Comparison of ENCODE assay signal across 1 cellular context in the genomic region with DNA sequence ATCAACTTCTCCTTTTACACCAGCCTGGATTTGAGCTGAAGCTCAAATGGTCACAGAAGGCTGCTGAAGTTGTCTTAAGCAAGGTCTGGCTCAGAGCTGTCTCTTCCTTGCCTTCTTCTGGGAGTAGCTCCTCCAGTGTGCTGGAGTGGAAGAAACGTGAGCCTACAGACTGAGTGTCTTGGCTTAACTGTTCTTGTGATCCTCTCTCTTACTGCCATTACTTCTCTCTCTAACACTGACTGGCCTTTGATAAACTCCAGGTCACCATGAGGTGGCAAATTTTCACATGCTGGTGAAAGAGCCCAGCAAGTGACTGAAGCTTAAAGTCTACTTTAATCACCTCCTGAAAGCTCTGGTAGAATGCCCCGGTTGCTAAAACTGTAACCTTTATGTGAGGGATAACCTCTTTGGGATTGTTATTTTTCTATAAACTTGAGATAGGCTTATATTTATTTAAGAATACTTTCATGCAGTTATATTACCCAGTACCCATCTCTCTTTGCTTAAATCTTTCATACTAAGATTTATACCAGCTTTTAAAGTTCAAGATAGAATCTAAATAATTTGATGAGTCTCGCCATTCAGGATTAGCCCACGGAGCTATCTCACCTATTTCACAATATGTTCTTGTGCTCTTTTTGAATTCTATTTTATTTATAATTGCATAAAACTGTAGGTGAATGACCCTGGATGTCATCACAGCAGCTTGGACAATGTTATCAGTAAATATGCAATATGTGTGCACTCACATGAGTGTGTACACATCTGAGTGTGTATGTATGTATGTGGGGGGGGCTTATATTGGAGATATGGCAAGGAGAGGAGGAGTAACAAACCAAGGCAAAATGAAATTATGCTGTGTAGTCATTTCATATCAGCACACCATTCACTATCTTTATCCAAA.
TF ChIP-seq lines count a peak whose summit lies in the region.

No MANE protein-coding gene starts in this region.

TF ChIP-seq in H1, 55 proteins besides CTCF, POLR2A, EP300 and RAD21:
- TF ChIP-seq, protein P1, sequence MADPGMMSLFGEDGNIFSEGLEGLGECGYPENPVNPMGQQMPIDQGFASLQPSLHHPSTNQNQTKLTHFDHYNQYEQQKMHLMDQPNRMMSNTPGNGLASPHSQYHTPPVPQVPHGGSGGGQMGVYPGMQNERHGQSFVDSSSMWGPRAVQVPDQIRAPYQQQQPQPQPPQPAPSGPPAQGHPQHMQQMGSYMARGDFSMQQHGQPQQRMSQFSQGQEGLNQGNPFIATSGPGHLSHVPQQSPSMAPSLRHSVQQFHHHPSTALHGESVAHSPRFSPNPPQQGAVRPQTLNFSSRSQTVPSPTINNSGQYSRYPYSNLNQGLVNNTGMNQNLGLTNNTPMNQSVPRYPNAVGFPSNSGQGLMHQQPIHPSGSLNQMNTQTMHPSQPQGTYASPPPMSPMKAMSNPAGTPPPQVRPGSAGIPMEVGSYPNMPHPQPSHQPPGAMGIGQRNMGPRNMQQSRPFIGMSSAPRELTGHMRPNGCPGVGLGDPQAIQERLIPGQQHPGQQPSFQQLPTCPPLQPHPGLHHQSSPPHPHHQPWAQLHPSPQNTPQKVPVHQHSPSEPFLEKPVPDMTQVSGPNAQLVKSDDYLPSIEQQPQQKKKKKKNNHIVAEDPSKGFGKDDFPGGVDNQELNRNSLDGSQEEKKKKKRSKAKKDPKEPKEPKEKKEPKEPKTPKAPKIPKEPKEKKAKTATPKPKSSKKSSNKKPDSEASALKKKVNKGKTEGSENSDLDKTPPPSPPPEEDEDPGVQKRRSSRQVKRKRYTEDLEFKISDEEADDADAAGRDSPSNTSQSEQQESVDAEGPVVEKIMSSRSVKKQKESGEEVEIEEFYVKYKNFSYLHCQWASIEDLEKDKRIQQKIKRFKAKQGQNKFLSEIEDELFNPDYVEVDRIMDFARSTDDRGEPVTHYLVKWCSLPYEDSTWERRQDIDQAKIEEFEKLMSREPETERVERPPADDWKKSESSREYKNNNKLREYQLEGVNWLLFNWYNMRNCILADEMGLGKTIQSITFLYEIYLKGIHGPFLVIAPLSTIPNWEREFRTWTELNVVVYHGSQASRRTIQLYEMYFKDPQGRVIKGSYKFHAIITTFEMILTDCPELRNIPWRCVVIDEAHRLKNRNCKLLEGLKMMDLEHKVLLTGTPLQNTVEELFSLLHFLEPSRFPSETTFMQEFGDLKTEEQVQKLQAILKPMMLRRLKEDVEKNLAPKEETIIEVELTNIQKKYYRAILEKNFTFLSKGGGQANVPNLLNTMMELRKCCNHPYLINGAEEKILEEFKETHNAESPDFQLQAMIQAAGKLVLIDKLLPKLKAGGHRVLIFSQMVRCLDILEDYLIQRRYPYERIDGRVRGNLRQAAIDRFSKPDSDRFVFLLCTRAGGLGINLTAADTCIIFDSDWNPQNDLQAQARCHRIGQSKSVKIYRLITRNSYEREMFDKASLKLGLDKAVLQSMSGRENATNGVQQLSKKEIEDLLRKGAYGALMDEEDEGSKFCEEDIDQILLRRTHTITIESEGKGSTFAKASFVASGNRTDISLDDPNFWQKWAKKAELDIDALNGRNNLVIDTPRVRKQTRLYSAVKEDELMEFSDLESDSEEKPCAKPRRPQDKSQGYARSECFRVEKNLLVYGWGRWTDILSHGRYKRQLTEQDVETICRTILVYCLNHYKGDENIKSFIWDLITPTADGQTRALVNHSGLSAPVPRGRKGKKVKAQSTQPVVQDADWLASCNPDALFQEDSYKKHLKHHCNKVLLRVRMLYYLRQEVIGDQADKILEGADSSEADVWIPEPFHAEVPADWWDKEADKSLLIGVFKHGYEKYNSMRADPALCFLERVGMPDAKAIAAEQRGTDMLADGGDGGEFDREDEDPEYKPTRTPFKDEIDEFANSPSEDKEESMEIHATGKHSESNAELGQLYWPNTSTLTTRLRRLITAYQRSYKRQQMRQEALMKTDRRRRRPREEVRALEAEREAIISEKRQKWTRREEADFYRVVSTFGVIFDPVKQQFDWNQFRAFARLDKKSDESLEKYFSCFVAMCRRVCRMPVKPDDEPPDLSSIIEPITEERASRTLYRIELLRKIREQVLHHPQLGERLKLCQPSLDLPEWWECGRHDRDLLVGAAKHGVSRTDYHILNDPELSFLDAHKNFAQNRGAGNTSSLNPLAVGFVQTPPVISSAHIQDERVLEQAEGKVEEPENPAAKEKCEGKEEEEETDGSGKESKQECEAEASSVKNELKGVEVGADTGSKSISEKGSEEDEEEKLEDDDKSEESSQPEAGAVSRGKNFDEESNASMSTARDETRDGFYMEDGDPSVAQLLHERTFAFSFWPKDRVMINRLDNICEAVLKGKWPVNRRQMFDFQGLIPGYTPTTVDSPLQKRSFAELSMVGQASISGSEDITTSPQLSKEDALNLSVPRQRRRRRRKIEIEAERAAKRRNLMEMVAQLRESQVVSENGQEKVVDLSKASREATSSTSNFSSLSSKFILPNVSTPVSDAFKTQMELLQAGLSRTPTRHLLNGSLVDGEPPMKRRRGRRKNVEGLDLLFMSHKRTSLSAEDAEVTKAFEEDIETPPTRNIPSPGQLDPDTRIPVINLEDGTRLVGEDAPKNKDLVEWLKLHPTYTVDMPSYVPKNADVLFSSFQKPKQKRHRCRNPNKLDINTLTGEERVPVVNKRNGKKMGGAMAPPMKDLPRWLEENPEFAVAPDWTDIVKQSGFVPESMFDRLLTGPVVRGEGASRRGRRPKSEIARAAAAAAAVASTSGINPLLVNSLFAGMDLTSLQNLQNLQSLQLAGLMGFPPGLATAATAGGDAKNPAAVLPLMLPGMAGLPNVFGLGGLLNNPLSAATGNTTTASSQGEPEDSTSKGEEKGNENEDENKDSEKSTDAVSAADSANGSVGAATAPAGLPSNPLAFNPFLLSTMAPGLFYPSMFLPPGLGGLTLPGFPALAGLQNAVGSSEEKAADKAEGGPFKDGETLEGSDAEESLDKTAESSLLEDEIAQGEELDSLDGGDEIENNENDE (IDR thresholded peaks at IDR 0.05; ENCODE audit: insufficient replicate concordance, low read length): no peak
- TF ChIP-seq CTBP2 (IDR thresholded peaks at IDR 0.05; ENCODE audit: borderline replicate concordance, insufficient read depth, insufficient read length, low read length): no peak
- TF ChIP-seq RNF2 (IDR thresholded peaks at IDR 0.05; ENCODE audit: borderline replicate concordance, low read depth, low read length, missing control alignments, poor library complexity, severe bottlenecking): no peak
- no peak for TF ChIP-seq KDM5A (IDR thresholded peaks at IDR 0.05; ENCODE audit: low read length)
- TF ChIP-seq CBX5 (IDR thresholded peaks at IDR 0.05; ENCODE audit: low read depth, low read length): no peak
- TF ChIP-seq JUND (IDR thresholded peaks at IDR 0.05; ENCODE audit: low read length): no peak
- no peak for TF ChIP-seq TCF12 (IDR thresholded peaks at IDR 0.05; ENCODE audit: low read depth, low read length)
- TF ChIP-seq JUN (IDR thresholded peaks at IDR 0.05; ENCODE audit: low read depth, low read length): no peak
- no peak for TF ChIP-seq SUZ12 (IDR thresholded peaks at IDR 0.05; ENCODE audit: low read length)
- no peak for TF ChIP-seq HDAC6 (IDR thresholded peaks at IDR 0.05; ENCODE audit: low read depth, low read length)
- no peak for TF ChIP-seq POU5F1 (IDR thresholded peaks at IDR 0.05; ENCODE audit: low read depth, low read length)
- TF ChIP-seq GABPA (IDR thresholded peaks at IDR 0.05; ENCODE audit: borderline replicate concordance, insufficient read depth, low read length): no peak
- no peak for TF ChIP-seq CEBPB (IDR thresholded peaks at IDR 0.05; ENCODE audit: low read depth, low read length)
